17 cellular contexts compared by ENCODE assay signal in the genomic region with DNA sequence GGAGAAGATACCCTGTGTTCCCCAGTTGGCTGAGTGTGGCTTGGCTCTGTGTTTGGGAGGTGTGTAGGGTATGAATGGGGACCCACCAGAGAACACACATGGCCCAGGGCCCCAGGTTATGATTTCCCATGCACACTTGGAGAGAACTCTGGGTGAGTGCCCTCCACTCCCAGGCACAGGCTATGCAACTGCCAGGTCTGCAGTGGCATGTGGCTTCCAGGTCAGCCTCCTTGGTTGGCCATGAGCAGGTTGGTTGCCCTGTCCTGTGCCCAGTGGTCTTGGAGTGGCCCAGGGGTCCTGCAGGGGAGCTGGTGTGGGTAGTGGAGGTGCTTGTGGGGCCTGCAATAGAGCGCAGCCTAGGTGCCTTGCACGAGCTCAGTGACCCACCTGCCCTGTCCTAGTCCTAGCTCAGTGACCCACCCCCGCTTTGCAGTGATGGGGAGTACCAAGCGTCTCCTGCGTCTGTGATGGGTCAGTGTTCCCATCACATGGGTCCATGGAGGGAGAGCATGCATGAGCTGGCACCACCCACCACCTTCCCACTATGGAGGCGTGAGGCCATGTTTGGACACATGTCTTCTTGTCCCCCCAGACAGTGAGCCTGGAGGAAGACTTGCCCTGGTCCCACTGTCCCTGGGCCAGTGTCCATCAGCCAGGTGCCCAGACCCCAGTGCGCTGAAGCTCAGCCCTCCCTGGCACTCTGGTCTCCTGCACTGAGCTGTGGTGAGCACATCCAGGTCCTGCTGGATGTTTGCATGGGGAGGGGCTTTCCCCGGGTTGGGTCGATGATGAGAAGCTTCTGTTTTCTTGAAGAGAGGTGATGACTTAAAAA.
DNase-seq lines count a peak whose midpoint lies in the region; ATAC-seq and TF ChIP-seq lines count a peak whose summit lies in the region.
"Had no signal": no experiment of that assay in that cellular context is flagged by ENCODE, and none has a peak within 500 bp of the region (broad histone marks: within the 10 kb centered on the region; RNA-seq: fewer than 3 reads in every experiment).

No MANE protein-coding gene starts in this region.

- H3K36me3 Mint-ChIP-seq in H9 (ENCODE audit: insufficient read depth in 1 of 3, low read depth in 3 of 3): peaks cover 12 to 19% (median 15%) of the 10 kb centered on the region in 3 experiments; a peak in 6 of 7 replicates
- peaks cover 20% of the 10 kb centered on the region for H3K36me3 Mint-ChIP-seq in glutamatergic neuron (ENCODE audit: unreplicated experiment)
- no peaks in the 10 kb centered on the region for H3K36me3 Mint-ChIP-seq in stimulated activated naive B cell treated with anti-CD40 and anti-IgM and Interleukin-4, amounts not matched to agents 10 μg/mL and 1 μg/mL and 100 μg/mL, for 72 hours

- H2AK5ac ChIP-seq in H9 (ENCODE audit: insufficient read length, low read length): no peak overlapping the region
- no peak overlapping the region for H2AK5ac ChIP-seq in mesendoderm (ENCODE audit: low read length)

- no peak for ATAC-seq in mucosa of descending colon
- no peak for ATAC-seq in stimulated activated naive B cell treated with anti-CD40 and anti-IgM and Interleukin-4, amounts not matched to agents 10 μg/mL and 1 μg/mL and 100 μg/mL, for 72 hours (replicated peaks)
- ATAC-seq in GM21360 (IDR thresholded peaks at IDR 0.05; ENCODE audit: unreplicated experiment): no peak

- H3K4me3 ChIP-seq in BE2C (ENCODE audit: low read depth, low read length): no peak overlapping the region
- H3K4me3 ChIP-seq in mucosa of descending colon: no peak overlapping the region
- no peak overlapping the region for H3K4me3 ChIP-seq in mesendoderm (ENCODE audit: low read length)
- H3K4me3 ChIP-seq in foreskin fibroblast (ENCODE audit: low read depth in 1 of 2, low read length in 2 of 2): no peak overlapping the region
- H3K4me3 ChIP-seq: dorsolateral prefrontal cortex, suprapubic skin had no signal

- H3K56ac ChIP-seq in H9 (ENCODE audit: insufficient read length, low read depth, low read length) (no peak overlapping the region), mesendoderm (ENCODE audit: low read length) (no peak overlapping the region)

- H3K4me3 Mint-ChIP-seq in H9: no peak overlapping the region
- H3K4me3 Mint-ChIP-seq in glutamatergic neuron (ENCODE audit: unreplicated experiment): no peak overlapping the region
- H3K4me3 Mint-ChIP-seq in stimulated activated naive B cell treated with anti-CD40 and anti-IgM and Interleukin-4, amounts not matched to agents 10 μg/mL and 1 μg/mL and 100 μg/mL, for 72 hours: no peak overlapping the region
- H3K4me3 Mint-ChIP-seq: T-helper 1 cell treated with Interleukin-12 subunit alpha and Interleukin-12 subunit beta and Interleukin-4 antibody, amounts not matched to agents 30 μg/mL and 1 μg/mL, for 36 hours had no signal

- no peak for TF ChIP-seq CTCF in BE2C (IDR thresholded peaks at IDR 0.05; ENCODE audit: low read depth, low read length)
- no peak for TF ChIP-seq CTCF in H9 (conservative IDR thresholded peaks at IDR 0.05)
- TF ChIP-seq CTCF in glutamatergic neuron (IDR thresholded peaks at IDR 0.05; ENCODE audit: partially characterized antibody, unreplicated experiment): no peak
- TF ChIP-seq CTCF in mucosa of descending colon (IDR thresholded peaks at IDR 0.05): no peak
- TF ChIP-seq CTCF in foreskin fibroblast (IDR thresholded peaks at IDR 0.05; ENCODE audit: low read depth, low read length): no peak

- no peak overlapping the region for H2BK20ac ChIP-seq in H9 (ENCODE audit: low read depth, low read length, poor library complexity, severe bottlenecking)

- H3K36me3 ChIP-seq in BE2C: no peaks in the 10 kb centered on the region
- H3K36me3 ChIP-seq in mucosa of descending colon (ENCODE audit: low read depth): no peaks in the 10 kb centered on the region
- H3K36me3 ChIP-seq in mesendoderm (ENCODE audit: control insufficient read depth, insufficient read depth, low read length): no peaks in the 10 kb centered on the region
- H3K36me3 ChIP-seq: suprapubic skin had no signal

- no peak overlapping the region for H4K8ac ChIP-seq in H9 (replicated peaks; ENCODE audit: insufficient read length, low read depth, low read length)
- H4K8ac ChIP-seq in mesendoderm (ENCODE audit: low read depth, low read length): no peak overlapping the region

- no peak overlapping the region for H2BK12ac ChIP-seq in H9 (ENCODE audit: insufficient read length, low read depth, low read length)

- H3K4me1 Mint-ChIP-seq in H9 (no peaks in the 10 kb centered on the region), glutamatergic neuron (ENCODE audit: low read depth, unreplicated experiment) (no peaks in the 10 kb centered on the region)
- no peaks in the 10 kb centered on the region for H3K4me1 Mint-ChIP-seq in stimulated activated naive B cell treated with anti-CD40 and anti-IgM and Interleukin-4, amounts not matched to agents 10 μg/mL and 1 μg/mL and 100 μg/mL, for 72 hours

- H3K27ac Mint-ChIP-seq in H9 (no peak overlapping the region), glutamatergic neuron (ENCODE audit: unreplicated experiment) (no peak overlapping the region)
- no peak overlapping the region for H3K27ac Mint-ChIP-seq in stimulated activated naive B cell treated with anti-CD40 and anti-IgM and Interleukin-4, amounts not matched to agents 10 μg/mL and 1 μg/mL and 100 μg/mL, for 72 hours
- H3K27ac Mint-ChIP-seq: T-helper 1 cell treated with Interleukin-12 subunit alpha and Interleukin-12 subunit beta and Interleukin-4 antibody, amounts not matched to agents 30 μg/mL and 1 μg/mL, for 36 hours had no signal

- H3K9me3 Mint-ChIP-seq in H9 (peaks cover 71 to 76% of the 10 kb centered on the region in 2 experiments), glutamatergic neuron (ENCODE audit: unreplicated experiment) (peaks cover 13% of the 10 kb centered on the region)
- peaks cover 30 to 32% of the 10 kb centered on the region in 2 donors for H3K9me3 Mint-ChIP-seq in stimulated activated naive B cell treated with anti-CD40 and anti-IgM and Interleukin-4, amounts not matched to agents 10 μg/mL and 1 μg/mL and 100 μg/mL, for 72 hours

- H3K4me1 ChIP-seq in BE2C (no peaks in the 10 kb centered on the region), H9 (ENCODE audit: insufficient read depth, low read length) (no peaks in the 10 kb centered on the region), mucosa of descending colon (ENCODE audit: low read depth) (no peaks in the 10 kb centered on the region), mesendoderm (ENCODE audit: control insufficient read depth, low read depth, low read length) (no peaks in the 10 kb centered on the region)
- H3K4me1 ChIP-seq: suprapubic skin had no signal

- H3K4me2 ChIP-seq in H9 (ENCODE audit: insufficient read depth, insufficient read length, low read length): no peak overlapping the region
- H3K4me2 ChIP-seq in mesendoderm (ENCODE audit: low read length): no peak overlapping the region

- no CpG with 5 or more reads among the region's 9 CpGs for WGBS in H9 (ENCODE audit: extremely low coverage, insufficient read length, low lambda C conversion rate)
- WGBS in mesendoderm (ENCODE audit: extremely low coverage, insufficient coverage, low lambda C conversion rate): no CpG with 5 or more reads among the region's 9 CpGs

- H3K27me3 Mint-ChIP-seq in H9 (ENCODE audit: low read depth) (no peaks in the 10 kb centered on the region; the same call in 1 of the 2 replicates), glutamatergic neuron (ENCODE audit: unreplicated experiment) (peaks cover 7% of the 10 kb centered on the region)
- H3K27me3 Mint-ChIP-seq in stimulated activated naive B cell treated with anti-CD40 and anti-IgM and Interleukin-4, amounts not matched to agents 10 μg/mL and 1 μg/mL and 100 μg/mL, for 72 hours: no peaks in the 10 kb centered on the region

- no peak overlapping the region for H3K14ac ChIP-seq in H9 (ENCODE audit: insufficient read depth, low read length)

- H2AFZ ChIP-seq in H9 (ENCODE audit: low read length): no peak overlapping the region

- H2BK120ac ChIP-seq in H9 (ENCODE audit: low read depth, low read length, poor library complexity, severe bottlenecking) (no peak overlapping the region), mesendoderm (ENCODE audit: low read depth, low read length) (no peak overlapping the region)

- no peak overlapping the region for H4K91ac ChIP-seq in H9 (ENCODE audit: insufficient read length, low read depth, low read length)

- no peak overlapping the region for H3K18ac ChIP-seq in H9 (ENCODE audit: insufficient read length, low read depth, low read length)
- no peak overlapping the region for H3K18ac ChIP-seq in mesendoderm (ENCODE audit: low read length)

- H2BK5ac ChIP-seq in H9 (ENCODE audit: insufficient read length, low read length): no peak overlapping the region
- no peak overlapping the region for H2BK5ac ChIP-seq in mesendoderm (ENCODE audit: low read length)

- DNase-seq in BE2C: peak; percentile 3
- peak; percentile 14 for DNase-seq in H9
- DNase-seq in glutamatergic neuron: peak; percentile 2
- peak in 2 of 3 donors; percentile 3 to 25 for DNase-seq in mucosa of descending colon
- DNase-seq in mesendoderm: no peak
- no peak for DNase-seq in foreskin fibroblast
- DNase-seq in stimulated activated naive B cell treated with anti-CD40 and anti-IgM and Interleukin-4, amounts not matched to agents 10 μg/mL and 1 μg/mL and 100 μg/mL, for 72 hours: no peak
- DNase-seq: Karpas-422; kidney glomerular epithelial cell; NCI-H1417; NCI-H2171 treated with DMSO at 0.1 percent for 48 hours; retina; stimulated activated CD4-positive, alpha-beta T cell treated with anti-CD3 and anti-CD28 coated beads, Interleukin-1b, Interleukin-23, amount 100 ng/mL, for 48 hours had no signal

- H3K9ac ChIP-seq in H9 (ENCODE audit: extremely low read depth, insufficient read length, low read length): no peak overlapping the region
- no peak overlapping the region for H3K9ac ChIP-seq in mesendoderm (ENCODE audit: low read length)

- H3K79me2 ChIP-seq in H9 (ENCODE audit: insufficient read depth, low read length): no peaks in the 10 kb centered on the region
- H3K79me2 ChIP-seq in mesendoderm (ENCODE audit: control insufficient read depth, insufficient read depth, low read length): no peaks in the 10 kb centered on the region

- no peaks in the 10 kb centered on the region for H4K20me1 ChIP-seq in H9 (ENCODE audit: control insufficient read depth, insufficient read depth, insufficient read length)

- H3K9me3 ChIP-seq in BE2C (peaks cover 2% of the 10 kb centered on the region; the same call in 1 of the 2 replicates), H9 (ENCODE audit: control insufficient read depth, low read depth, low read length) (peaks cover 58% of the 10 kb centered on the region), mucosa of descending colon (peaks cover 86% of the 10 kb centered on the region)

- H3K27ac ChIP-seq in H9 (ENCODE audit: insufficient read length, low read depth, low read length): no peak overlapping the region
- H3K27ac ChIP-seq in mesendoderm (ENCODE audit: low read depth, low read length): no peak overlapping the region
- H3K27ac ChIP-seq: dorsolateral prefrontal cortex, suprapubic skin had no signal

- H3K79me1 ChIP-seq in H9 (ENCODE audit: insufficient read depth, low read depth, low read length, poor library complexity, severe bottlenecking) (no peaks in the 10 kb centered on the region), mesendoderm (ENCODE audit: low read length) (no peaks in the 10 kb centered on the region)

- no peak overlapping the region for H3T11ph ChIP-seq in H9 (ENCODE audit: low read length)

- H3K23me2 ChIP-seq in H9 (ENCODE audit: insufficient read length, low read depth, low read length, poor library complexity, severe bottlenecking): no peaks in the 10 kb centered on the region

- intact Hi-C loops in mucosa of descending colon (cut with DNase I, micrococcal nuclease): no loop called here

- H3K23ac ChIP-seq in H9 (ENCODE audit: insufficient read length, low read depth, low read length) (no peak overlapping the region), mesendoderm (ENCODE audit: low read length) (no peak overlapping the region)

- H3K27me3 ChIP-seq in BE2C: no peaks in the 10 kb centered on the region
- H3K27me3 ChIP-seq in H9 (ENCODE audit: insufficient read depth, low read length): no peaks in the 10 kb centered on the region
- no peaks in the 10 kb centered on the region for H3K27me3 ChIP-seq in mesendoderm (ENCODE audit: insufficient read depth, low read length, poor library complexity)
- H3K27me3 ChIP-seq: dorsolateral prefrontal cortex, suprapubic skin had no signal

- no peak overlapping the region for H3K4ac ChIP-seq in H9 (ENCODE audit: low read depth, low read length)
- no peak overlapping the region for H3K4ac ChIP-seq in mesendoderm (ENCODE audit: low read depth, low read length)

- no peak overlapping the region for H4K5ac ChIP-seq in H9 (ENCODE audit: insufficient read length, low read depth, low read length)
- H4K5ac ChIP-seq in mesendoderm (ENCODE audit: low read length): no peak overlapping the region

- no peak overlapping the region for H2BK15ac ChIP-seq in H9 (ENCODE audit: low read depth, low read length)
- no peak overlapping the region for H2BK15ac ChIP-seq in mesendoderm (replicated peaks; ENCODE audit: low read depth)

Comparison
In these comparisons a context has a peak if more than half of its experiments do, and no peak if none do; other contexts are left out.
1. DNase-seq: peak in BE2C (single experiment), H9 (single experiment), glutamatergic neuron (single experiment) and mucosa of descending colon (2 of 3); none in mesendoderm (single experiment), foreskin fibroblast (0 of 2) and stimulated activated naive B cell treated with anti-CD40 and anti-IgM and Interleukin-4, amounts not matched to agents 10 μg/mL and 1 μg/mL and 100 μg/mL, for 72 hours (single experiment).